Comparison of ENCODE assay signal across 18 cellular contexts in genomic region chr2:28632791-28633190, GRCh38.
"Had no signal": no experiment of that assay in that cellular context is flagged by ENCODE, and none has a peak within 500 bp of the region (broad histone marks: within the 10 kb centered on the region; RNA-seq: fewer than 3 reads in every experiment).

No MANE protein-coding gene starts in this region.

- H3K9me3 ChIP-seq: mucosa of descending colon, ovary, sigmoid colon, SJSA1, spleen, tibial nerve had no signal

- ATAC-seq: activated T-cell treated with anti-CD3 and anti-CD28 coated beads, Interleukin-2, amount 50 U/mL, for 72 hours; stimulated activated memory B cell treated with anti-CD40 and anti-IgM and Interleukin-4, amounts not matched to agents 10 μg/mL and 1 μg/mL and 100 μg/mL, for 72 hours had no signal

- H3K36me3 ChIP-seq: ovary, sigmoid colon, SJSA1, tibial nerve had no signal

- DNase-seq: activated CD4-positive, alpha-beta T cell treated with anti-CD3 and anti-CD28 coated beads for 1 hour; activated CD8-positive, alpha-beta memory T cell treated with anti-CD3 and anti-CD28 coated beads for 24 hours; activated gamma-delta T cell; activated T-cell treated with anti-CD3 and anti-CD28 coated beads, Interleukin-2, amount 50 U/mL, for 72 hours; dermis blood vessel endothelial cell; effector memory CD4-positive, alpha-beta T cell; foreskin fibroblast; naive B cell; sigmoid colon; spleen; stimulated activated CD4-positive, alpha-beta T cell treated with anti-CD3 and anti-CD28 coated beads, Interleukin-4, amount 100 ng/mL, for 4 hours; T-helper 2 cell had no signal

- H3K4me3 ChIP-seq: mucosa of descending colon, ovary, sigmoid colon, SJSA1, spleen, tibial nerve had no signal

- H3K27me3 ChIP-seq: ovary, sigmoid colon, SJSA1, spleen, tibial nerve had no signal

- H3K27ac ChIP-seq: SJSA1, spleen, VCaP had no signal
